In the genomic region with DNA sequence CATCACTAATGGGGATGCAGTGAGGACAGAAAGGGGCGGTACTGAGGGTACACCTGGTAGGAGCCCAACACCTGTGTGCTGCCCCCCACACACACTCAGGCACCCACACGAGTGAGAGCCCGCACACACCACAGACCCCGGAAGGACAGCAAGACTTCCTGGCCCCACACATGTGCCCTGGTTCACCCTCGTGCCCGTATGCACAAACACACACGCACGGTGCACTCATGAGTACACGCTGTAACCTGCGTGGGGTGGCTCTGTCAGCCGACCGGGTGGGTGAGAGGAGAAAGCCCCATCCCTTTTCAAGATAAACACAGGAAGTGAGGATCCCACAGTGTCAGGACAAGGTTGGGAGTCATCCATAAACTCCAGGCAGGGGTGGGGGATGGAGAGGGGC, we compare ENCODE assay signal across 21 cellular contexts.
A peak's percentile ranks its signal among the peaks of the same experiment; 100 is the strongest.
DNase-seq lines count a peak whose midpoint lies in the region; ATAC-seq, FAIRE-seq and TF ChIP-seq lines count a peak whose summit lies in the region.
"Had no signal": no experiment of that assay in that cellular context is flagged by ENCODE, and none has a peak within 500 bp of the region (broad histone marks: within the 10 kb centered on the region; RNA-seq: fewer than 3 reads in every experiment).

No MANE protein-coding gene starts in this region.

- intact Hi-C loops in spleen (cut with DNase I; ENCODE audit: low total_unique reads) = no loop called here

- H3K36me3 ChIP-seq in GM23338 (ENCODE audit: insufficient read depth) (no peaks in the 10 kb centered on the region), bronchial epithelial cell (ENCODE audit: control insufficient read depth, insufficient read depth, low read length) (no peaks in the 10 kb centered on the region), mesenchymal stem cell (ENCODE audit: control insufficient read depth in 1 of 2, insufficient read depth in 2 of 2, low read depth in 1 of 2, low read length in 2 of 2) (no peaks in the 10 kb centered on the region), spleen (no peaks in the 10 kb centered on the region), brain microvascular endothelial cell (replicated peaks) (no peaks in the 10 kb centered on the region)

- H2AK5ac ChIP-seq in mesenchymal stem cell (ENCODE audit: low read length, severe bottlenecking) = no peak overlapping the region

- H3K23ac ChIP-seq in mesenchymal stem cell (ENCODE audit: low read length in 2 of 2) = no peak overlapping the region

- peak overlapping the region; percentile 68 for H4K91ac ChIP-seq in mesenchymal stem cell (ENCODE audit: low read length)

- in situ Hi-C loops in brain microvascular endothelial cell (cut with HindIII; ENCODE audit: low pct_ligation_motif_present, low sequenced_read_pairs) = no loop called here

- ATAC-seq in GM23338 = no peak
- ATAC-seq: Panc1 had no signal

- H2BK15ac ChIP-seq in mesenchymal stem cell (ENCODE audit: low read depth, poor library complexity, severe bottlenecking) = no peak overlapping the region

- H2BK120ac ChIP-seq in mesenchymal stem cell (ENCODE audit: low read depth, low read length) = no peak overlapping the region

- H3K9me2 ChIP-seq in GM23338 (ENCODE audit: insufficient read depth) = peaks cover 5% of the 10 kb centered on the region; the same call in 1 of the 2 replicates

- TF ChIP-seq POLR2A in spleen (IDR thresholded peaks at IDR 0.05) = no peak

- peak overlapping the region in 1 of 2 experiments; percentile 43 for H3K18ac ChIP-seq in mesenchymal stem cell (ENCODE audit: low read depth in 1 of 2, low read length in 2 of 2)

- H3K36me3 Mint-ChIP-seq in GM23338 (ENCODE audit: low read depth) = no peaks in the 10 kb centered on the region; the same call in 2 of the 3 replicates
- H3K36me3 Mint-ChIP-seq: CD14-positive monocyte had no signal

- H4K20me1 ChIP-seq in GM23338 (replicated peaks; ENCODE audit: insufficient read depth) = no peaks in the 10 kb centered on the region

- TF ChIP-seq CTCF in GM23338 (conservative IDR thresholded peaks at IDR 0.05; ENCODE audit: low read depth in 2 of 2) (no peak), bronchial epithelial cell (IDR thresholded peaks at IDR 0.05; ENCODE audit: insufficient read depth, low read length, severe bottlenecking) (no peak), spleen (IDR thresholded peaks at IDR 0.05 in 8 of 11, conservative IDR thresholded peaks at IDR 0.05 in 3 of 11) (no peak), brain microvascular endothelial cell (IDR thresholded peaks at IDR 0.05; ENCODE audit: low read depth, low read length, missing control alignments) (no peak)

- H2AFZ ChIP-seq in GM23338 (no peak overlapping the region), mesenchymal stem cell (ENCODE audit: low read depth, low read length) (no peak overlapping the region)

- H4K8ac ChIP-seq in mesenchymal stem cell (ENCODE audit: low read length) = peak overlapping the region; percentile 66

- no peak overlapping the region for H3K4ac ChIP-seq in mesenchymal stem cell (ENCODE audit: low read depth in 1 of 2, low read length in 2 of 2)

- peaks cover 5% of the 10 kb centered on the region for H3K27me3 Mint-ChIP-seq in GM23338 (ENCODE audit: insufficient read depth, low read depth, poor library complexity)

- peak overlapping the region in 1 of 2 experiments; percentile 21 for H2BK12ac ChIP-seq in mesenchymal stem cell (ENCODE audit: low read length in 2 of 2)

- H3K9me3 Mint-ChIP-seq in GM23338 = no peaks in the 10 kb centered on the region

- peak overlapping the region; percentile 57; the same call in 1 of the 2 replicates for H3K27ac Mint-ChIP-seq in GM23338
- H3K27ac Mint-ChIP-seq: CD14-positive monocyte, IgD-negative memory B cell had no signal

- no peaks in the 10 kb centered on the region; the same call in 2 of the 3 replicates for H3K4me1 Mint-ChIP-seq in GM23338
- H3K4me1 Mint-ChIP-seq: CD14-positive monocyte, IgD-negative memory B cell had no signal

- no peaks in the 10 kb centered on the region for H3K4me1 ChIP-seq in GM23338 (ENCODE audit: insufficient read depth)
- H3K4me1 ChIP-seq in mesenchymal stem cell (ENCODE audit: control insufficient read depth, insufficient read depth, low read depth, low read length) = no peaks in the 10 kb centered on the region
- H3K4me1 ChIP-seq in spleen = no peaks in the 10 kb centered on the region

- WGBS in mesenchymal stem cell = 64% methylated on average over 12 of the region's 12 CpGs
- WGBS in spleen, 5 donors = 68 to 82% (median 72%) methylated on average over 9 to 12 of the region's 12 CpGs

- no peak overlapping the region for H3K4me2 ChIP-seq in GM23338
- no peak overlapping the region for H3K4me2 ChIP-seq in mesenchymal stem cell (ENCODE audit: low read length, poor library complexity, severe bottlenecking)

- no peak overlapping the region for H3K9ac ChIP-seq in mesenchymal stem cell (ENCODE audit: low read length)

- H3K27me3 ChIP-seq in GM23338 (ENCODE audit: insufficient read depth) = no peaks in the 10 kb centered on the region
- peaks cover 7% of the 10 kb centered on the region for H3K27me3 ChIP-seq in bronchial epithelial cell (ENCODE audit: control insufficient read depth, insufficient read depth, low read length)
- H3K27me3 ChIP-seq in mesenchymal stem cell (ENCODE audit: control insufficient read depth in 1 of 2, insufficient read depth in 1 of 2, low read length in 2 of 2) = peaks cover 55 to 56% of the 10 kb centered on the region in 2 experiments
- H3K27me3 ChIP-seq in spleen (replicated peaks in 1 of 7) = peaks cover 0 to 38% (median 0%) of the 10 kb centered on the region in 7 donors
- H3K27me3 ChIP-seq in brain microvascular endothelial cell (replicated peaks) = no peaks in the 10 kb centered on the region

- peak; percentile 18 for FAIRE-seq in bronchial epithelial cell (lab: Jason Lieb, UNC)
- FAIRE-seq: A204.1, G401.6, GM19239, H54 had no signal

- H2BK5ac ChIP-seq in mesenchymal stem cell (ENCODE audit: low read depth, low read length, poor library complexity, severe bottlenecking) = no peak overlapping the region

- no peaks in the 10 kb centered on the region for H3K79me1 ChIP-seq in mesenchymal stem cell (replicated peaks; ENCODE audit: low read length, poor library complexity, severe bottlenecking)

- no peak overlapping the region for H3K4me3 Mint-ChIP-seq in GM23338
- H3K4me3 Mint-ChIP-seq: CD14-positive monocyte, IgD-negative memory B cell had no signal

- H3K79me2 ChIP-seq in GM23338 (replicated peaks; ENCODE audit: insufficient read depth) = no peaks in the 10 kb centered on the region

- DNase-seq in GM23338 (ENCODE audit: low spot score) = no peak
- no peak for DNase-seq in bronchial epithelial cell (ENCODE audit: low read depth)
- DNase-seq in mesenchymal stem cell = peak; percentile 29
- peak; percentile 36 for DNase-seq in spleen
- DNase-seq in UCSD-AML1 (lab: John Stamatoyannopoulos, UW; ENCODE audit: unreplicated experiment) = no peak
- no peak for DNase-seq in brain microvascular endothelial cell
- DNase-seq in activated T-cell treated with anti-CD3 and anti-CD28 coated beads for 4 hours = no peak
- DNase-seq: MV-4-11, NCI-H1694, NCI-H2081, NCI-H2171, NCI-H345, NCI-H524, NCI-H774 had no signal

- H3K4me3 ChIP-seq in GM23338 (no peak overlapping the region), bronchial epithelial cell (ENCODE audit: low read depth, low read length) (no peak overlapping the region), mesenchymal stem cell (ENCODE audit: insufficient read depth in 1 of 2, low read depth in 1 of 2, low read length in 2 of 2) (no peak overlapping the region), spleen (no peak overlapping the region), brain microvascular endothelial cell (ENCODE audit: low read depth, low read length) (no peak overlapping the region)

- H3K27ac ChIP-seq in GM23338 (ENCODE audit: low read depth) (no peak overlapping the region), mesenchymal stem cell (ENCODE audit: low read length, poor library complexity, severe bottlenecking) (no peak overlapping the region), spleen (no peak overlapping the region), brain microvascular endothelial cell (no peak overlapping the region)

- no peak overlapping the region for H3K14ac ChIP-seq in mesenchymal stem cell (ENCODE audit: low read length in 2 of 2)

- H3K9me3 ChIP-seq in mesenchymal stem cell (ENCODE audit: control insufficient read depth, low read length) (no peaks in the 10 kb centered on the region), spleen (no peaks in the 10 kb centered on the region)

- no peaks in the 10 kb centered on the region for H3F3A ChIP-seq in GM23338 (replicated peaks; ENCODE audit: low read depth)

TF ChIP-seq in GM23338, 12 proteins besides CTCF, POLR2A, EP300 and RAD21 (continues in another document):
- TF ChIP-seq, protein P1, sequence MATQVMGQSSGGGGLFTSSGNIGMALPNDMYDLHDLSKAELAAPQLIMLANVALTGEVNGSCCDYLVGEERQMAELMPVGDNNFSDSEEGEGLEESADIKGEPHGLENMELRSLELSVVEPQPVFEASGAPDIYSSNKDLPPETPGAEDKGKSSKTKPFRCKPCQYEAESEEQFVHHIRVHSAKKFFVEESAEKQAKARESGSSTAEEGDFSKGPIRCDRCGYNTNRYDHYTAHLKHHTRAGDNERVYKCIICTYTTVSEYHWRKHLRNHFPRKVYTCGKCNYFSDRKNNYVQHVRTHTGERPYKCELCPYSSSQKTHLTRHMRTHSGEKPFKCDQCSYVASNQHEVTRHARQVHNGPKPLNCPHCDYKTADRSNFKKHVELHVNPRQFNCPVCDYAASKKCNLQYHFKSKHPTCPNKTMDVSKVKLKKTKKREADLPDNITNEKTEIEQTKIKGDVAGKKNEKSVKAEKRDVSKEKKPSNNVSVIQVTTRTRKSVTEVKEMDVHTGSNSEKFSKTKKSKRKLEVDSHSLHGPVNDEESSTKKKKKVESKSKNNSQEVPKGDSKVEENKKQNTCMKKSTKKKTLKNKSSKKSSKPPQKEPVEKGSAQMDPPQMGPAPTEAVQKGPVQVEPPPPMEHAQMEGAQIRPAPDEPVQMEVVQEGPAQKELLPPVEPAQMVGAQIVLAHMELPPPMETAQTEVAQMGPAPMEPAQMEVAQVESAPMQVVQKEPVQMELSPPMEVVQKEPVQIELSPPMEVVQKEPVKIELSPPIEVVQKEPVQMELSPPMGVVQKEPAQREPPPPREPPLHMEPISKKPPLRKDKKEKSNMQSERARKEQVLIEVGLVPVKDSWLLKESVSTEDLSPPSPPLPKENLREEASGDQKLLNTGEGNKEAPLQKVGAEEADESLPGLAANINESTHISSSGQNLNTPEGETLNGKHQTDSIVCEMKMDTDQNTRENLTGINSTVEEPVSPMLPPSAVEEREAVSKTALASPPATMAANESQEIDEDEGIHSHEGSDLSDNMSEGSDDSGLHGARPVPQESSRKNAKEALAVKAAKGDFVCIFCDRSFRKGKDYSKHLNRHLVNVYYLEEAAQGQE (IDR thresholded peaks at IDR 0.05; ENCODE audit: unreplicated experiment) = no peak
- TF ChIP-seq POLR2AphosphoS5 (IDR thresholded peaks at IDR 0.05; ENCODE audit: low read depth) (no peak), JUNB (IDR thresholded peaks at IDR 0.05; ENCODE audit: unreplicated experiment) (no peak)

Comparison
In these comparisons a context has a peak if more than half of its experiments do, and no peak if none do; other contexts are left out.
1. DNase-seq: peak in mesenchymal stem cell (single experiment) and spleen (single experiment); none in GM23338 (single experiment), bronchial epithelial cell (single experiment), UCSD-AML1 (single experiment), brain microvascular endothelial cell (single experiment) and activated T-cell treated with anti-CD3 and anti-CD28 coated beads for 4 hours (single experiment).